29 cellular contexts compared by ENCODE assay signal in genomic region chr1:213686003-213686582, GRCh38.
DNase-seq lines count a peak whose midpoint lies in the region; ATAC-seq, FAIRE-seq and TF ChIP-seq lines count a peak whose summit lies in the region.
"Had no signal": no experiment of that assay in that cellular context is flagged by ENCODE, and none has a peak within 500 bp of the region (broad histone marks: within the 10 kb centered on the region; RNA-seq: fewer than 3 reads in every experiment).

No MANE protein-coding gene starts in this region.

- no peak overlapping the region for H2AFZ ChIP-seq in HepG2 (ENCODE audit: low read length)

- TF ChIP-seq CTCF in liver (IDR thresholded peaks at IDR 0.05; ENCODE audit: low read depth, low read length, missing input control) (no peak), HepG2 (CRISPR knock-in tag; IDR thresholded peaks at IDR 0.05) (no peak), colonic mucosa (IDR thresholded peaks at IDR 0.05) (no peak), testis (IDR thresholded peaks at IDR 0.05) (no peak)

- H3K9me3 ChIP-seq in liver (ENCODE audit: control insufficient read depth in 4 of 4, low read length in 3 of 4) (no peaks in the 10 kb centered on the region), HepG2 (ENCODE audit: low read length) (no peaks in the 10 kb centered on the region), colonic mucosa (no peaks in the 10 kb centered on the region), testis (no peaks in the 10 kb centered on the region)
- H3K9me3 ChIP-seq: HAP-1, MG63 had no signal

- intact Hi-C loops in HepG2 (cut with micrococcal nuclease; ENCODE audit: unreplicated experiment) = no loop called here
- intact Hi-C loops in colonic mucosa (cut with DNase I) = no loop called here
- intact Hi-C loops in left colon (cut with DNase I, micrococcal nuclease) = no loop called here
- intact Hi-C loops in testis (cut with DNase I; ENCODE audit: low total_unique reads) = no loop called here

- in situ Hi-C loops in HepG2 (cut with HindIII; ENCODE audit: extremely low pct_ligation_motif_present, low pct_unique_long_range_greater_than_20kb) = no loop called here

- H3K4me3 ChIP-seq in liver (ENCODE audit: low read depth in 1 of 3, low read length in 3 of 3) (no peak overlapping the region), HepG2 (replicated peaks in 1 of 3; ENCODE audit: insufficient read depth in 1 of 3, low read depth in 2 of 3, low read length in 3 of 3) (no peak overlapping the region), colonic mucosa (no peak overlapping the region), testis (no peak overlapping the region)
- H3K4me3 ChIP-seq: GM12878, HAP-1, MG63 had no signal

- no peak for TF ChIP-seq EP300 in HepG2 (IDR thresholded peaks at IDR 0.05; ENCODE audit: low read depth in 2 of 2, low read length in 2 of 2)
- TF ChIP-seq EP300 in HepG2 (CRISPR knock-in tag; IDR thresholded peaks at IDR 0.05; ENCODE audit: borderline replicate concordance) = no peak

- H3K36me3 ChIP-seq in liver (ENCODE audit: control insufficient read depth in 4 of 4, insufficient read depth in 3 of 4, low read depth in 1 of 4, low read length in 3 of 4) (no peaks in the 10 kb centered on the region), HepG2 (replicated peaks in 1 of 2; ENCODE audit: control insufficient read depth in 1 of 2, insufficient read depth in 2 of 2, low read length in 2 of 2) (no peaks in the 10 kb centered on the region), colonic mucosa (no peaks in the 10 kb centered on the region), testis (ENCODE audit: low read depth, missing control alignments) (no peaks in the 10 kb centered on the region)
- H3K36me3 ChIP-seq: HAP-1, MG63 had no signal

- H3K79me2 ChIP-seq in HepG2 (ENCODE audit: insufficient read depth, low read length) = no peaks in the 10 kb centered on the region

- WGBS in liver = 44% methylated on average over 2 of the region's 2 CpGs
- WGBS in HepG2 (ENCODE audit: low lambda C conversion rate) = 46% methylated on average over 2 of the region's 2 CpGs
- 78 to 91% methylated on average over 2 of the region's 2 CpGs for WGBS in testis, 2 donors

- BruUV-seq in HepG2 (replicated peaks; lab: Mats Ljungman, UMichigan) = no TSS peak

- no peaks in the 10 kb centered on the region for H4K20me1 ChIP-seq in HepG2 (ENCODE audit: insufficient read depth, low read length)

- H3K27me3 ChIP-seq in liver (ENCODE audit: control insufficient read depth in 4 of 4, insufficient read depth in 4 of 4, low read length in 3 of 4) (no peaks in the 10 kb centered on the region), HepG2 (ENCODE audit: control insufficient read depth in 1 of 2, insufficient read depth in 2 of 2, low read length in 2 of 2) (no peaks in the 10 kb centered on the region), colonic mucosa (no peaks in the 10 kb centered on the region), testis (no peaks in the 10 kb centered on the region)

- no peak overlapping the region for H3K9ac ChIP-seq in liver (ENCODE audit: low read depth in 1 of 2, low read length in 2 of 2)
- no peak overlapping the region for H3K9ac ChIP-seq in HepG2 (ENCODE audit: insufficient read depth, low read depth, low read length)
- peak overlapping the region in 1 of 2 donors; percentile 5 for H3K9ac ChIP-seq in colonic mucosa (ENCODE audit: low read depth in 2 of 2, low read length in 2 of 2)

- H3K4me2 ChIP-seq in HepG2 (ENCODE audit: low read depth, low read length) = no peak overlapping the region

- TF ChIP-seq POLR2A in HepG2 (IDR thresholded peaks at IDR 0.05; ENCODE audit: insufficient read depth in 1 of 2, low read depth in 2 of 2, low read length in 2 of 2) (no peak), testis (IDR thresholded peaks at IDR 0.05) (no peak)

- FAIRE-seq in HepG2 (lab: Jason Lieb, UNC) = no peak
- no peak for FAIRE-seq in GM19239 (lab: Jason Lieb, UNC)
- FAIRE-seq: A204.1, GM12878, HTR-8/SVneo had no signal

- CTCF ChIA-PET in HepG2 (lab: Yijun Ruan, JAX; ENCODE audit: low intra/inter-chr PET ratio, low total read pairs) = no interaction called here

- no peak for ATAC-seq in HepG2
- ATAC-seq in left colon = peak; percentile 44
- ATAC-seq: GM12878, Panc1 had no signal

- H3K27ac ChIP-seq in liver (ENCODE audit: low read depth in 1 of 2, low read length in 2 of 2) (no peak overlapping the region), HepG2 (ENCODE audit: extremely low read length, insufficient read depth, low read length) (no peak overlapping the region), colonic mucosa (peak overlapping the region; percentile 34), testis (no peak overlapping the region)
- H3K27ac ChIP-seq: RWPE1 had no signal

- peak in 1 of 2 donors; percentile 6 for TF ChIP-seq RAD21 in liver (IDR thresholded peaks at IDR 0.05)
- no peak for TF ChIP-seq RAD21 in HepG2 (CRISPR knock-in tag; IDR thresholded peaks at IDR 0.05)

- DNase-seq in HepG2 (ENCODE audit: low spot score) (no peak), colonic mucosa (no peak), left colon (no peak), testis (no peak), GM19239 (ENCODE audit: insufficient read length, low spot score) (no peak), dermis blood vessel endothelial cell (no peak)
- DNase-seq: C1 segment of cervical spinal cord; CD4-positive, alpha-beta memory T cell; COR-L47; DMS53; GOT3; HFFc6; KBM-7; MG63; NCI-H1092; NCI-H1436; NCI-H187; NCI-H2171 treated with DMSO at 0.1 percent for 48 hours; NCI-H345; NCI-H510A treated with DMSO at 0.1 percent for 48 hours; NCI-H748 treated with DMSO at 0.1 percent for 48 hours; SHP77 had no signal

- peaks cover 0 to 6% (median 3%) of the 10 kb centered on the region in 4 donors for H3K4me1 ChIP-seq in liver (ENCODE audit: control insufficient read depth in 4 of 4, insufficient read depth in 4 of 4, low read length in 3 of 4)
- H3K4me1 ChIP-seq in HepG2 (ENCODE audit: insufficient read depth, low read length) = peaks cover 21% of the 10 kb centered on the region
- peaks cover 2% of the 10 kb centered on the region for H3K4me1 ChIP-seq in colonic mucosa
- H3K4me1 ChIP-seq in testis = no peaks in the 10 kb centered on the region
- H3K4me1 ChIP-seq: HAP-1 had no signal

- POLR2A ChIA-PET in HepG2 (lab: Yijun Ruan, JAX) = no interaction called here

TF ChIP-seq in liver, 16 proteins besides CTCF, POLR2A, EP300 and RAD21:
- TF ChIP-seq FOXA1 (IDR thresholded peaks at IDR 0.05) = no peak
- peak; percentile 36 to 57 for TF ChIP-seq RXRA (IDR thresholded peaks at IDR 0.05)
- TF ChIP-seq HNF4A (conservative IDR thresholded peaks at IDR 0.05) = peak in 1 of 2 donors; percentile 13

TF ChIP-seq in HepG2, 621 proteins besides CTCF, POLR2A, EP300 and RAD21:
- TF ChIP-seq KMT2A (CRISPR knock-in tag; IDR thresholded peaks at IDR 0.05) = no peak
